19 cellular contexts compared by ENCODE assay signal in genomic region chr1:193634876-193635275, GRCh38.
"Had no signal": no experiment of that assay in that cellular context is flagged by ENCODE, and none has a peak within 500 bp of the region (broad histone marks: within the 10 kb centered on the region; RNA-seq: fewer than 3 reads in every experiment).

No MANE protein-coding gene starts in this region.

- H3K4me3 Mint-ChIP-seq: activated CD8-positive, alpha-beta T cell treated with anti-CD3 and anti-CD28 coated beads, Interleukin-2, amount 10 ng/mL, durations not matched to agents 7 days and 5 days; activated naive CD8-positive, alpha-beta T cell; activated T-cell treated with anti-CD3 and anti-CD28 coated beads, Interleukin-2, amount 50 U/mL, for 24 hours; nephron had no signal

- ATAC-seq: activated CD8-positive, alpha-beta T cell treated with anti-CD3 and anti-CD28 coated beads, Interleukin-2, amount 10 ng/mL, durations not matched to agents 7 days and 5 days; body of pancreas; left lobe of liver had no signal

- H3K9me3 ChIP-seq: body of pancreas, right atrium auricular region, upper lobe of left lung had no signal

- H3K27me3 Mint-ChIP-seq: activated naive CD8-positive, alpha-beta T cell; activated T-cell treated with anti-CD3 and anti-CD28 coated beads, Interleukin-2, amount 50 U/mL, for 24 hours; T-cell had no signal

- H3K36me3 ChIP-seq: right atrium auricular region, stomach, upper lobe of left lung had no signal

- H3K4me3 ChIP-seq: body of pancreas, lung, right atrium auricular region, stomach, upper lobe of left lung had no signal

- H3K4me1 ChIP-seq: right atrium auricular region, stomach, upper lobe of left lung had no signal

- H3K27ac ChIP-seq: body of pancreas, right atrium auricular region, stomach, upper lobe of left lung had no signal

- H3K36me3 Mint-ChIP-seq: T-cell had no signal

- H3K27ac Mint-ChIP-seq: activated naive CD8-positive, alpha-beta T cell; activated T-cell treated with anti-CD3 and anti-CD28 coated beads, Interleukin-2, amount 50 U/mL, for 24 hours; nephron had no signal

- DNase-seq: activated CD4-positive, CD25-positive, alpha-beta regulatory T cell; activated CD8-positive, alpha-beta T cell treated with anti-CD3 and anti-CD28 coated beads, Interleukin-2, amount 10 ng/mL, durations not matched to agents 7 days and 5 days; activated effector memory CD4-positive, alpha-beta T cell treated with anti-CD3 and anti-CD28 coated beads, Interleukin-2, amount 50 U/mL, for 16 hours; activated T-cell treated with anti-CD3 and anti-CD28 coated beads, Interleukin-2, amount 50 U/mL, for 24 hours; amygdala; body of pancreas; dermis blood vessel endothelial cell; occipital lobe; posterior cingulate gyrus; stimulated activated CD4-positive, alpha-beta T cell treated with anti-CD3 and anti-CD28 coated beads, Interleukin-4, amount 100 ng/mL, for 1 hour; stomach; T-helper 9 cell; upper lobe of left lung had no signal

- H3K27me3 ChIP-seq: body of pancreas, right atrium auricular region, stomach, upper lobe of left lung had no signal
